1 cellular context compared by ENCODE assay signal in the genomic region with DNA sequence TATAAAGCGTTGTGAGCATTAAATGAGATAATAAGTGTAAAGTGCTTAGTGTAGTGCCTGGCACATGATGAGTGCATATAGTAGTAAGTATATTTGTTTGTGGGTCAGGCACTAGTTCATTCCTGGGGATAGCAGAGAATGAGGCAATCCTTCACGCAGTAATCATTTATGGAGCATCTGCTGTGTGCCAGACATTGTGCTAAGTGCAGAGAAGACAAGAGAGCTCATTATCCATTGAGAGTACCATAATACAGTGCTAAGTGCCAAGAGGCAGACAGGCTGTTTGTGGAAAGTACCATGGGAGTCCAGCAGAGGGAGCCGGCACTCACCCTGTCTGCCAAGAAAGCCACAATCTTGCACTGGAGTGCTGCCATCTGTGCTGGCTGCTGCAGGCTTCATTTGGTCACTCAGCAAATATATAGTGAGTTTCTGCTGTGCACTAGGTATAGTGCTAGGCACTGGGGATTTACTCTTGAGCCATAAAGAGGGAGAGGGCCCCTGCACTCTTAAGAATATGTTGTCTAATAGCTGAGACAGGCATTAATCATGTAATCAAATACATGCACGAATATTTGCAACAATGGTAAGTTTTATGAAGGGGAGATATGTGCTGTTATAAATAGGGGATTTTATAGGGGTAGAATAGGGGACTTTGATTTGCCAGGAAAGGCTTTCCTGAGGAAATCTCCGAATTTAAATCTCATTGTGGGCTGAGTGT.
TF ChIP-seq lines count a peak whose summit lies in the region.

No MANE protein-coding gene starts in this region.

TF ChIP-seq in WTC11, 78 proteins besides CTCF, POLR2A, EP300 and RAD21:
- no peak for TF ChIP-seq ZNF396 (CRISPR knock-in tag; IDR thresholded peaks at IDR 0.05; ENCODE audit: borderline replicate concordance)
- TF ChIP-seq, protein P1, sequence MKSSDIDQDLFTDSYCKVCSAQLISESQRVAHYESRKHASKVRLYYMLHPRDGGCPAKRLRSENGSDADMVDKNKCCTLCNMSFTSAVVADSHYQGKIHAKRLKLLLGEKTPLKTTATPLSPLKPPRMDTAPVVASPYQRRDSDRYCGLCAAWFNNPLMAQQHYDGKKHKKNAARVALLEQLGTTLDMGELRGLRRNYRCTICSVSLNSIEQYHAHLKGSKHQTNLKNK (CRISPR knock-in tag; IDR thresholded peaks at IDR 0.05): no peak
- TF ChIP-seq FOXP1 (CRISPR knock-in tag; IDR thresholded peaks at IDR 0.05; ENCODE audit: borderline replicate concordance): no peak
- TF ChIP-seq ZNF138 (CRISPR knock-in tag; conservative IDR thresholded peaks at IDR 0.05): no peak
- TF ChIP-seq ZNF219 (CRISPR knock-in tag; IDR thresholded peaks at IDR 0.05; ENCODE audit: borderline replicate concordance): no peak
- TF ChIP-seq, protein P2, sequence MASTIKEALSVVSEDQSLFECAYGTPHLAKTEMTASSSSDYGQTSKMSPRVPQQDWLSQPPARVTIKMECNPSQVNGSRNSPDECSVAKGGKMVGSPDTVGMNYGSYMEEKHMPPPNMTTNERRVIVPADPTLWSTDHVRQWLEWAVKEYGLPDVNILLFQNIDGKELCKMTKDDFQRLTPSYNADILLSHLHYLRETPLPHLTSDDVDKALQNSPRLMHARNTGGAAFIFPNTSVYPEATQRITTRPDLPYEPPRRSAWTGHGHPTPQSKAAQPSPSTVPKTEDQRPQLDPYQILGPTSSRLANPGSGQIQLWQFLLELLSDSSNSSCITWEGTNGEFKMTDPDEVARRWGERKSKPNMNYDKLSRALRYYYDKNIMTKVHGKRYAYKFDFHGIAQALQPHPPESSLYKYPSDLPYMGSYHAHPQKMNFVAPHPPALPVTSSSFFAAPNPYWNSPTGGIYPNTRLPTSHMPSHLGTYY (CRISPR knock-in tag; IDR thresholded peaks at IDR 0.05): no peak
- TF ChIP-seq, protein P3, sequence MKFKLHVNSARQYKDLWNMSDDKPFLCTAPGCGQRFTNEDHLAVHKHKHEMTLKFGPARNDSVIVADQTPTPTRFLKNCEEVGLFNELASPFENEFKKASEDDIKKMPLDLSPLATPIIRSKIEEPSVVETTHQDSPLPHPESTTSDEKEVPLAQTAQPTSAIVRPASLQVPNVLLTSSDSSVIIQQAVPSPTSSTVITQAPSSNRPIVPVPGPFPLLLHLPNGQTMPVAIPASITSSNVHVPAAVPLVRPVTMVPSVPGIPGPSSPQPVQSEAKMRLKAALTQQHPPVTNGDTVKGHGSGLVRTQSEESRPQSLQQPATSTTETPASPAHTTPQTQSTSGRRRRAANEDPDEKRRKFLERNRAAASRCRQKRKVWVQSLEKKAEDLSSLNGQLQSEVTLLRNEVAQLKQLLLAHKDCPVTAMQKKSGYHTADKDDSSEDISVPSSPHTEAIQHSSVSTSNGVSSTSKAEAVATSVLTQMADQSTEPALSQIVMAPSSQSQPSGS (CRISPR knock-in tag; IDR thresholded peaks at IDR 0.05; ENCODE audit: borderline replicate concordance, low read depth): no peak
- TF ChIP-seq SOX15 (CRISPR knock-in tag; IDR thresholded peaks at IDR 0.05): no peak
- TF ChIP-seq, protein P4, sequence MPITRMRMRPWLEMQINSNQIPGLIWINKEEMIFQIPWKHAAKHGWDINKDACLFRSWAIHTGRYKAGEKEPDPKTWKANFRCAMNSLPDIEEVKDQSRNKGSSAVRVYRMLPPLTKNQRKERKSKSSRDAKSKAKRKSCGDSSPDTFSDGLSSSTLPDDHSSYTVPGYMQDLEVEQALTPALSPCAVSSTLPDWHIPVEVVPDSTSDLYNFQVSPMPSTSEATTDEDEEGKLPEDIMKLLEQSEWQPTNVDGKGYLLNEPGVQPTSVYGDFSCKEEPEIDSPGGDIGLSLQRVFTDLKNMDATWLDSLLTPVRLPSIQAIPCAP (CRISPR knock-in tag; IDR thresholded peaks at IDR 0.05): no peak
- TF ChIP-seq ZNF317 (CRISPR knock-in tag; IDR thresholded peaks at IDR 0.05; ENCODE audit: borderline replicate concordance, low read depth): no peak
- TF ChIP-seq GRHL2 (CRISPR knock-in tag; IDR thresholded peaks at IDR 0.05; ENCODE audit: insufficient replicate concordance, severe bottlenecking): no peak
- TF ChIP-seq NR3C1 (CRISPR knock-in tag; conservative IDR thresholded peaks at IDR 0.05; ENCODE audit: low read depth): no peak
- TF ChIP-seq RORB (CRISPR knock-in tag; IDR thresholded peaks at IDR 0.05): no peak
- no peak for TF ChIP-seq NR1H2 (CRISPR knock-in tag; IDR thresholded peaks at IDR 0.05)
- TF ChIP-seq CREB1 (CRISPR knock-in tag; IDR thresholded peaks at IDR 0.05): no peak
- TF ChIP-seq, protein P5, sequence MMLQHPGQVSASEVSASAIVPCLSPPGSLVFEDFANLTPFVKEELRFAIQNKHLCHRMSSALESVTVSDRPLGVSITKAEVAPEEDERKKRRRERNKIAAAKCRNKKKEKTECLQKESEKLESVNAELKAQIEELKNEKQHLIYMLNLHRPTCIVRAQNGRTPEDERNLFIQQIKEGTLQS (CRISPR knock-in tag; conservative IDR thresholded peaks at IDR 0.05): no peak
- TF ChIP-seq OVOL2 (CRISPR knock-in tag; IDR thresholded peaks at IDR 0.05; ENCODE audit: borderline replicate concordance): no peak
- TF ChIP-seq FOXJ3 (CRISPR knock-in tag; IDR thresholded peaks at IDR 0.05; ENCODE audit: borderline replicate concordance): no peak
